In genomic region chr22:26986884-26987283, GRCh38 we compare ENCODE assay signal across 17 cellular contexts.
A peak's percentile ranks its signal among the peaks of the same experiment; 100 is the strongest.
DNase-seq lines count a peak whose midpoint lies in the region; ATAC-seq lines count a peak whose summit lies in the region.
"Had no signal": no experiment of that assay in that cellular context is flagged by ENCODE, and none has a peak within 500 bp of the region (broad histone marks: within the 10 kb centered on the region; RNA-seq: fewer than 3 reads in every experiment).

No MANE protein-coding gene starts in this region.

- H3K27ac ChIP-seq in Karpas-422 (ENCODE audit: low read length): no peak overlapping the region
- peak overlapping the region; percentile 41 for H3K27ac ChIP-seq in ectodermal cell (ENCODE audit: insufficient read depth, low read depth, low read length, poor library complexity, severe bottlenecking)
- no peak overlapping the region for H3K27ac ChIP-seq in mesendoderm (ENCODE audit: low read depth, low read length)
- H3K27ac ChIP-seq: RWPE1 had no signal

- 4 to 8% methylated on average over 3 of the region's 3 CpGs for WGBS in ectodermal cell, 2 experiments
- WGBS in mesendoderm (ENCODE audit: extremely low coverage, insufficient coverage, low lambda C conversion rate): no CpG with 5 or more reads among the region's 3 CpGs

- H3K9me3 ChIP-seq in Karpas-422 (ENCODE audit: low read length) (no peaks in the 10 kb centered on the region), ectodermal cell (ENCODE audit: control insufficient read depth, low read length) (no peaks in the 10 kb centered on the region)
- H3K9me3 ChIP-seq: HAP-1 had no signal

- H3K4me3 ChIP-seq in Karpas-422 (ENCODE audit: low read length): no peak overlapping the region
- H3K4me3 ChIP-seq in ectodermal cell (ENCODE audit: insufficient read depth, low read depth, low read length): no peak overlapping the region
- H3K4me3 ChIP-seq in mesendoderm (ENCODE audit: low read length): no peak overlapping the region
- H3K4me3 ChIP-seq: GM12878, HAP-1 had no signal

- H4K5ac ChIP-seq in mesendoderm (ENCODE audit: low read length): no peak overlapping the region

- H3K27me3 ChIP-seq in Karpas-422 (ENCODE audit: low read length) (no peaks in the 10 kb centered on the region), ectodermal cell (ENCODE audit: control insufficient read depth, insufficient read depth, low read length, poor library complexity, severe bottlenecking) (no peaks in the 10 kb centered on the region), mesendoderm (ENCODE audit: insufficient read depth, low read length, poor library complexity) (no peaks in the 10 kb centered on the region)

- no peak overlapping the region for H2BK120ac ChIP-seq in mesendoderm (ENCODE audit: low read depth, low read length)

- no peak overlapping the region for H2AK5ac ChIP-seq in mesendoderm (ENCODE audit: low read length)

- H2BK5ac ChIP-seq in mesendoderm (ENCODE audit: low read length): no peak overlapping the region

- H3K4me2 ChIP-seq in Karpas-422 (ENCODE audit: low read depth, low read length, poor library complexity, severe bottlenecking) (no peak overlapping the region), mesendoderm (ENCODE audit: low read length) (no peak overlapping the region)

- H3K56ac ChIP-seq in mesendoderm (ENCODE audit: low read length): no peak overlapping the region

- H3K4ac ChIP-seq in mesendoderm (ENCODE audit: low read depth, low read length): no peak overlapping the region

- H4K8ac ChIP-seq in mesendoderm (ENCODE audit: low read depth, low read length): no peak overlapping the region

- H3K18ac ChIP-seq in mesendoderm (ENCODE audit: low read length): no peak overlapping the region

- no peaks in the 10 kb centered on the region for H3K9me2 ChIP-seq in Karpas-422 (replicated peaks; ENCODE audit: insufficient read depth, low read length)

- H3K4me1 ChIP-seq in Karpas-422 (ENCODE audit: low read length): 0 out of 2 replicates have a peak, but pooled peaks cover 7% of the 10 kb centered on the region
- H3K4me1 ChIP-seq in ectodermal cell (ENCODE audit: control insufficient read depth, insufficient read depth, low read length): peaks cover 21% of the 10 kb centered on the region
- peaks cover 7% of the 10 kb centered on the region for H3K4me1 ChIP-seq in mesendoderm (ENCODE audit: control insufficient read depth, low read depth, low read length)
- H3K4me1 ChIP-seq: HAP-1 had no signal

- no peak overlapping the region for H2AFZ ChIP-seq in Karpas-422 (ENCODE audit: low read length)

- ATAC-seq in HG02884 (IDR thresholded peaks at IDR 0.05; ENCODE audit: unreplicated experiment) (no peak), GM18909 (IDR thresholded peaks at IDR 0.05; ENCODE audit: poor library complexity, unreplicated experiment) (no peak)
- ATAC-seq: GM12878 had no signal

- H3K36me3 ChIP-seq in Karpas-422 (ENCODE audit: insufficient read depth, low read length): no peaks in the 10 kb centered on the region
- H3K36me3 ChIP-seq in ectodermal cell (ENCODE audit: control insufficient read depth, insufficient read depth, low read length): no peaks in the 10 kb centered on the region
- no peaks in the 10 kb centered on the region for H3K36me3 ChIP-seq in mesendoderm (ENCODE audit: control insufficient read depth, insufficient read depth, low read length)
- H3K36me3 ChIP-seq: HAP-1 had no signal

- H2BK15ac ChIP-seq in mesendoderm (replicated peaks; ENCODE audit: low read depth): no peak overlapping the region

- no peaks in the 10 kb centered on the region for H4K20me1 ChIP-seq in Karpas-422 (ENCODE audit: insufficient read depth, low read depth, low read length)

- H3K9ac ChIP-seq in Karpas-422 (ENCODE audit: low read length) (no peak overlapping the region), mesendoderm (ENCODE audit: low read length) (no peak overlapping the region)

- H3K79me1 ChIP-seq in mesendoderm (ENCODE audit: low read length): no peaks in the 10 kb centered on the region

- DNase-seq in Karpas-422 (peak; percentile 59), mesendoderm (peak; percentile 65), NCI-H1417 treated with DMSO at 0.1 percent for 48 hours (lab: John Stamatoyannopoulos, UW) (no peak), NCI-H345 (lab: John Stamatoyannopoulos, UW) (no peak)
- DNase-seq: Calu3; CD4-positive, alpha-beta memory T cell; DMS79; GDM1; NCI-H1105; NCI-H187; NK-92 treated with Interleukin-12 subunit alpha and Interleukin-12 subunit beta, amount 100 ng/mL, for 24 hours had no signal

- no peak overlapping the region for H3K23ac ChIP-seq in mesendoderm (ENCODE audit: low read length)

- no peaks in the 10 kb centered on the region for H3K79me2 ChIP-seq in Karpas-422 (ENCODE audit: low read length)
- no peaks in the 10 kb centered on the region for H3K79me2 ChIP-seq in mesendoderm (ENCODE audit: control insufficient read depth, insufficient read depth, low read length)

Comparison
In these comparisons a context has a peak if more than half of its experiments do, and no peak if none do; other contexts are left out.
1. DNase-seq: peak in Karpas-422 (single experiment) and mesendoderm (single experiment); none in NCI-H1417 treated with DMSO at 0.1 percent for 48 hours (single experiment) and NCI-H345 (single experiment).